Comparison of ENCODE assay signal across 22 cellular contexts in the genomic region with DNA sequence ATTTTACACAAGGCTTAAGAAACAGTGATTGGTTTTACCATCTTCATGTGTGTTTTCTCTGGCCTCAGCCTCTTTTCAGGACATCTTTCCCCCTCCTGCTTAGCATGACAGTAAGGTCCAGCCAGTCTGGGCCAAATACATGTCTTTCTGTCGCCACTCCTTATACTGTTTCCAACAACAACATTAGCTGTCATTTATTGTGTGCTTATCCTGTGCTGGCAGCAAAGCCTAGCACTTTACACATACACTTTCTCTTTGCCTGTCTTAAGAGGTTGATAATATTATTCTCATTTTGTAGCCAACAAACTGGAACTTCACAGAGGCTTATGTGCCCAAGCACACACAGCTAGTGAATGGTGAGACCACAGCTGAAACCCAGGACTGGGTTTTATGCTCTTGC. TPM values are rescaled to one million over a fixed set of nuclear protein-coding genes. Genes with fewer than 3 reads are reported as not detected.
DNase-seq lines count a peak whose midpoint lies in the region; ATAC-seq and TF ChIP-seq lines count a peak whose summit lies in the region.
"Had no signal": no experiment of that assay in that cellular context is flagged by ENCODE, and none has a peak within 500 bp of the region (broad histone marks: within the 10 kb centered on the region; RNA-seq: fewer than 3 reads in every experiment).

No MANE protein-coding gene starts in this region.

- POLR2A ChIA-PET in activated CD8-positive, alpha-beta T cell treated with anti-CD3 and anti-CD28 coated beads for 36 hours (lab: Charles Lee): no interaction called here

- H3K27ac Mint-ChIP-seq in activated naive CD8-positive, alpha-beta T cell treated with anti-CD3 and anti-CD28 coated beads for 36 hours: peak overlapping the region; percentile 84
- H3K27ac Mint-ChIP-seq in activated naive CD8-positive, alpha-beta T cell treated with anti-CD3 and anti-CD28 coated beads, Interleukin-2, amount 50 U/mL, for 24 hours: no peak overlapping the region
- H3K27ac Mint-ChIP-seq in activated CD8-positive, alpha-beta T cell treated with anti-CD3 and anti-CD28 coated beads for 36 hours: peak overlapping the region; percentile 7
- peak overlapping the region; percentile 57 for H3K27ac Mint-ChIP-seq in stimulated activated memory B cell treated with anti-CD40 and anti-IgM and Interleukin-4, amounts not matched to agents 10 μg/mL and 1 μg/mL and 100 μg/mL, for 72 hours
- no peak overlapping the region for H3K27ac Mint-ChIP-seq in effector memory CD8-positive, alpha-beta T cell
- H3K27ac Mint-ChIP-seq: activated CD8-positive, alpha-beta memory T cell treated with anti-CD3 and anti-CD28 coated beads, Interleukin-2, amount 10 ng/mL, durations not matched to agents 7 days and 5 days; activated T-helper 1 cell treated with anti-CD3 and anti-CD28 coated beads, Interleukin-12 subunit alpha, Interleukin-12 subunit beta, Interleukin-2, Interleukin-4 antibody, amounts not matched to agents 30 ng/mL and 10 ng/mL and 1 ng/mL, durations not matched to agents 14 hours and 24 hours and 36 hours; neural progenitor cell; T-helper 1 cell treated with Interleukin-12 subunit alpha and Interleukin-12 subunit beta and Interleukin-4 antibody, amounts not matched to agents 30 μg/mL and 1 μg/mL, for 36 hours had no signal

- peaks cover 36% of the 10 kb centered on the region for H3K4me1 Mint-ChIP-seq in activated naive CD8-positive, alpha-beta T cell treated with anti-CD3 and anti-CD28 coated beads for 36 hours
- peaks cover 38% of the 10 kb centered on the region for H3K4me1 Mint-ChIP-seq in activated naive CD8-positive, alpha-beta T cell treated with anti-CD3 and anti-CD28 coated beads, Interleukin-2, amount 50 U/mL, for 24 hours
- H3K4me1 Mint-ChIP-seq in activated CD8-positive, alpha-beta T cell treated with anti-CD3 and anti-CD28 coated beads for 36 hours (ENCODE audit: low read depth): peaks cover 38% of the 10 kb centered on the region
- H3K4me1 Mint-ChIP-seq in stimulated activated memory B cell treated with anti-CD40 and anti-IgM and Interleukin-4, amounts not matched to agents 10 μg/mL and 1 μg/mL and 100 μg/mL, for 72 hours: peaks cover 49% of the 10 kb centered on the region
- H3K4me1 Mint-ChIP-seq in effector memory CD8-positive, alpha-beta T cell (ENCODE audit: low read depth in 2 of 2): no peaks in the 10 kb centered on the region
- H3K4me1 Mint-ChIP-seq: neural progenitor cell had no signal

- no peaks in the 10 kb centered on the region for H3K9me3 Mint-ChIP-seq in activated naive CD8-positive, alpha-beta T cell treated with anti-CD3 and anti-CD28 coated beads for 36 hours
- no peaks in the 10 kb centered on the region for H3K9me3 Mint-ChIP-seq in activated naive CD8-positive, alpha-beta T cell treated with anti-CD3 and anti-CD28 coated beads, Interleukin-2, amount 50 U/mL, for 24 hours
- H3K9me3 Mint-ChIP-seq in activated CD8-positive, alpha-beta T cell treated with anti-CD3 and anti-CD28 coated beads for 36 hours: no peaks in the 10 kb centered on the region
- H3K9me3 Mint-ChIP-seq in stimulated activated memory B cell treated with anti-CD40 and anti-IgM and Interleukin-4, amounts not matched to agents 10 μg/mL and 1 μg/mL and 100 μg/mL, for 72 hours: no peaks in the 10 kb centered on the region
- H3K9me3 Mint-ChIP-seq in effector memory CD8-positive, alpha-beta T cell: no peaks in the 10 kb centered on the region
- H3K9me3 Mint-ChIP-seq: activated T-helper 1 cell treated with anti-CD3 and anti-CD28 coated beads, Interleukin-12 subunit alpha, Interleukin-12 subunit beta, Interleukin-2, Interleukin-4 antibody, amounts not matched to agents 30 ng/mL and 10 ng/mL and 1 ng/mL, durations not matched to agents 14 hours and 24 hours and 36 hours; neural progenitor cell had no signal

- intact Hi-C loops in activated CD8-positive, alpha-beta T cell treated with anti-CD3 and anti-CD28 coated beads for 36 hours (cut with micrococcal nuclease): no loop called here

- H3K4me3 Mint-ChIP-seq in activated naive CD8-positive, alpha-beta T cell treated with anti-CD3 and anti-CD28 coated beads for 36 hours: no peak overlapping the region
- no peak overlapping the region for H3K4me3 Mint-ChIP-seq in activated naive CD8-positive, alpha-beta T cell treated with anti-CD3 and anti-CD28 coated beads, Interleukin-2, amount 50 U/mL, for 24 hours
- no peak overlapping the region for H3K4me3 Mint-ChIP-seq in activated CD8-positive, alpha-beta T cell treated with anti-CD3 and anti-CD28 coated beads for 36 hours
- H3K4me3 Mint-ChIP-seq in stimulated activated memory B cell treated with anti-CD40 and anti-IgM and Interleukin-4, amounts not matched to agents 10 μg/mL and 1 μg/mL and 100 μg/mL, for 72 hours: no peak overlapping the region
- H3K4me3 Mint-ChIP-seq in effector memory CD8-positive, alpha-beta T cell: no peak overlapping the region
- H3K4me3 Mint-ChIP-seq: activated CD8-positive, alpha-beta memory T cell treated with anti-CD3 and anti-CD28 coated beads, Interleukin-2, amount 10 ng/mL, durations not matched to agents 7 days and 5 days; activated T-helper 1 cell treated with anti-CD3 and anti-CD28 coated beads, Interleukin-12 subunit alpha, Interleukin-12 subunit beta, Interleukin-2, Interleukin-4 antibody, amounts not matched to agents 30 ng/mL and 10 ng/mL and 1 ng/mL, durations not matched to agents 14 hours and 24 hours and 36 hours; neural progenitor cell; T-helper 1 cell treated with Interleukin-12 subunit alpha and Interleukin-12 subunit beta and Interleukin-4 antibody, amounts not matched to agents 30 μg/mL and 1 μg/mL, for 36 hours had no signal

- TF ChIP-seq CTCF in activated CD8-positive, alpha-beta T cell treated with anti-CD3 and anti-CD28 coated beads for 36 hours (IDR thresholded peaks at IDR 0.05): no peak

- no peak for DNase-seq in activated naive CD8-positive, alpha-beta T cell treated with anti-CD3 and anti-CD28 coated beads for 36 hours
- DNase-seq in activated naive CD8-positive, alpha-beta T cell treated with anti-CD3 and anti-CD28 coated beads, Interleukin-2, amount 50 U/mL, for 24 hours: no peak
- no peak for DNase-seq in activated CD8-positive, alpha-beta T cell treated with anti-CD3 and anti-CD28 coated beads for 36 hours
- DNase-seq in effector memory CD8-positive, alpha-beta T cell: no peak
- no peak for DNase-seq in activated T-cell treated with anti-CD3 and anti-CD28 coated beads for 4 hours
- DNase-seq: activated CD4-positive, alpha-beta T cell treated with anti-CD3 and anti-CD28 coated beads for 4 hours; activated CD8-positive, alpha-beta memory T cell treated with anti-CD3 and anti-CD28 coated beads, Interleukin-2, amount 10 ng/mL, durations not matched to agents 7 days and 5 days; activated naive CD4-positive, alpha-beta T cell treated with anti-CD3 and anti-CD28 coated beads, Interleukin-2, amount 50 U/mL, for 16 hours; DMS79 treated with DMSO at 0.1 percent for 48 hours; foreskin melanocyte; NCI-H1105 treated with DMSO at 0.1 percent for 48 hours; NCI-H2081 treated with DMSO at 0.1 percent for 48 hours; NCI-H446; PC-3; stimulated activated naive CD4-positive, alpha-beta T cell treated with Interleukin-2 at 50 U/mL for 16 hours; thyroid gland had no signal

- H3K27me3 Mint-ChIP-seq in activated naive CD8-positive, alpha-beta T cell treated with anti-CD3 and anti-CD28 coated beads for 36 hours: no peaks in the 10 kb centered on the region
- no peaks in the 10 kb centered on the region for H3K27me3 Mint-ChIP-seq in activated naive CD8-positive, alpha-beta T cell treated with anti-CD3 and anti-CD28 coated beads, Interleukin-2, amount 50 U/mL, for 24 hours
- H3K27me3 Mint-ChIP-seq in activated CD8-positive, alpha-beta T cell treated with anti-CD3 and anti-CD28 coated beads for 36 hours: no peaks in the 10 kb centered on the region
- H3K27me3 Mint-ChIP-seq in stimulated activated memory B cell treated with anti-CD40 and anti-IgM and Interleukin-4, amounts not matched to agents 10 μg/mL and 1 μg/mL and 100 μg/mL, for 72 hours: no peaks in the 10 kb centered on the region
- H3K27me3 Mint-ChIP-seq in effector memory CD8-positive, alpha-beta T cell: no peaks in the 10 kb centered on the region
- H3K27me3 Mint-ChIP-seq: activated CD8-positive, alpha-beta memory T cell treated with anti-CD3 and anti-CD28 coated beads, Interleukin-2, amount 10 ng/mL, durations not matched to agents 7 days and 5 days had no signal

- ATAC-seq in activated naive CD8-positive, alpha-beta T cell treated with anti-CD3 and anti-CD28 coated beads, Interleukin-2, amount 50 U/mL, for 24 hours: no peak
- ATAC-seq in GM21423 (IDR thresholded peaks at IDR 0.05; ENCODE audit: unreplicated experiment) (peak; percentile 25), GM19351 (IDR thresholded peaks at IDR 0.05; ENCODE audit: unreplicated experiment) (no peak)
- no peak for ATAC-seq in activated CD8-positive, alpha-beta T cell treated with anti-CD3 and anti-CD28 coated beads for 36 hours
- no peak for ATAC-seq in stimulated activated memory B cell treated with anti-CD40 and anti-IgM and Interleukin-4, amounts not matched to agents 10 μg/mL and 1 μg/mL and 100 μg/mL, for 72 hours
- ATAC-seq in effector memory CD8-positive, alpha-beta T cell (replicated peaks): no peak
- ATAC-seq: activated CD8-positive, alpha-beta memory T cell treated with anti-CD3 and anti-CD28 coated beads, Interleukin-2, amount 10 ng/mL, durations not matched to agents 7 days and 5 days; PC-3 had no signal

- peaks cover 12% of the 10 kb centered on the region for H3K36me3 Mint-ChIP-seq in activated naive CD8-positive, alpha-beta T cell treated with anti-CD3 and anti-CD28 coated beads for 36 hours
- peaks cover 2% of the 10 kb centered on the region for H3K36me3 Mint-ChIP-seq in activated naive CD8-positive, alpha-beta T cell treated with anti-CD3 and anti-CD28 coated beads, Interleukin-2, amount 50 U/mL, for 24 hours (ENCODE audit: low read depth)
- no peaks in the 10 kb centered on the region for H3K36me3 Mint-ChIP-seq in activated CD8-positive, alpha-beta T cell treated with anti-CD3 and anti-CD28 coated beads for 36 hours (ENCODE audit: low read depth)
- peaks cover 17% of the 10 kb centered on the region for H3K36me3 Mint-ChIP-seq in stimulated activated memory B cell treated with anti-CD40 and anti-IgM and Interleukin-4, amounts not matched to agents 10 μg/mL and 1 μg/mL and 100 μg/mL, for 72 hours
- H3K36me3 Mint-ChIP-seq in effector memory CD8-positive, alpha-beta T cell (ENCODE audit: insufficient read depth): peaks cover 3% of the 10 kb centered on the region

- CTCF ChIA-PET in activated CD8-positive, alpha-beta T cell treated with anti-CD3 and anti-CD28 coated beads for 36 hours (lab: Charles Lee): interaction anchor here (1.5 kb wide), 1 partner anchor 30 kb away, joined by 4 read pairs; no protein-coding TSS in a partner anchor

RNA-seq across cellular contexts. Expression of a gene that starts 37.8 kb away (rescaled TPM):
- total RNA-seq in activated naive CD8-positive, alpha-beta T cell treated with anti-CD3 and anti-CD28 coated beads for 36 hours: 10 to 100 TPM; 14.0 to 16.4 TPM
- total RNA-seq in activated CD8-positive, alpha-beta T cell treated with anti-CD3 and anti-CD28 coated beads for 36 hours: 1 to 10 TPM; 2.2 to 3.2 TPM

Comparison
In these comparisons a context has a peak if more than half of its experiments do, and no peak if none do; other contexts are left out.
1. H3K27ac Mint-ChIP-seq: peak in activated naive CD8-positive, alpha-beta T cell treated with anti-CD3 and anti-CD28 coated beads for 36 hours (single experiment), activated CD8-positive, alpha-beta T cell treated with anti-CD3 and anti-CD28 coated beads for 36 hours (single experiment) and stimulated activated memory B cell treated with anti-CD40 and anti-IgM and Interleukin-4, amounts not matched to agents 10 μg/mL and 1 μg/mL and 100 μg/mL, for 72 hours (single experiment); none in activated naive CD8-positive, alpha-beta T cell treated with anti-CD3 and anti-CD28 coated beads, Interleukin-2, amount 50 U/mL, for 24 hours (single experiment) and effector memory CD8-positive, alpha-beta T cell (0 of 2).